Comparison of ENCODE assay signal across 10 cellular contexts in genomic region chr21:42561742-42562141, GRCh38. TPM values are rescaled to one million over a fixed set of nuclear protein-coding genes. Genes with fewer than 3 reads are reported as not detected.
DNase-seq lines count a peak whose midpoint lies in the region; ATAC-seq and TF ChIP-seq lines count a peak whose summit lies in the region.
"Had no signal": no experiment of that assay in that cellular context is flagged by ENCODE, and none has a peak within 500 bp of the region (broad histone marks: within the 10 kb centered on the region; RNA-seq: fewer than 3 reads in every experiment).

No MANE protein-coding gene starts in this region.

- H3K4me3 ChIP-seq in epithelial cell of esophagus (ENCODE audit: low read length) = no peak overlapping the region

- peaks cover 63% of the 10 kb centered on the region for H3K9me3 Mint-ChIP-seq in HFFc6

- H3K36me3 Mint-ChIP-seq in HFFc6 (ENCODE audit: low read depth) = no peaks in the 10 kb centered on the region

- no peak overlapping the region for H3K27ac ChIP-seq in foreskin keratinocyte
- H3K27ac ChIP-seq: neutrophil had no signal

- intact Hi-C loops in cardiac septum (cut with DNase I) = no loop called here
- intact Hi-C loops in left ventricle myocardium superior (cut with micrococcal nuclease) = no loop called here

- no peak overlapping the region for H3K27ac Mint-ChIP-seq in HFFc6

- no peak overlapping the region for H3K4me3 Mint-ChIP-seq in HFFc6

- ATAC-seq in left ventricle myocardium superior (no peak), GM18520 (IDR thresholded peaks at IDR 0.05; ENCODE audit: unreplicated experiment) (no peak), foreskin keratinocyte (no peak)

- no peaks in the 10 kb centered on the region for H3K27me3 ChIP-seq in foreskin keratinocyte
- H3K27me3 ChIP-seq: neutrophil had no signal

- H3K27me3 Mint-ChIP-seq in HFFc6 (ENCODE audit: insufficient read depth) = peaks cover 2% of the 10 kb centered on the region

- no peaks in the 10 kb centered on the region for H3K4me1 ChIP-seq in foreskin keratinocyte

- TF ChIP-seq CTCF in epithelial cell of esophagus (IDR thresholded peaks at IDR 0.05; ENCODE audit: insufficient read depth, low read depth, low read length, missing control alignments) (peak; percentile 7), HFFc6 (IDR thresholded peaks at IDR 0.05) (no peak), foreskin keratinocyte (conservative IDR thresholded peaks at IDR 0.05) (no peak)

- DNase-seq in cardiac septum (ENCODE audit: low spot score) = peak; percentile 35
- DNase-seq in left ventricle myocardium superior = no peak
- peak; percentile 87 for DNase-seq in NCI-H1092 (lab: John Stamatoyannopoulos, UW)
- DNase-seq in epithelial cell of esophagus (ENCODE audit: low read depth) = peak; percentile 17
- DNase-seq in HFFc6 = no peak
- DNase-seq in foreskin keratinocyte = no peak
- no peak for DNase-seq in retina
- DNase-seq: Karpas-422 had no signal

- H3K4me1 Mint-ChIP-seq in HFFc6 (ENCODE audit: low read depth) = no peaks in the 10 kb centered on the region

RNA-seq across cellular contexts. Expression of gene SLC37A1, which starts 48.1 kb away (rescaled TPM):
- 6.7 TPM for total RNA-seq in cardiac septum
- 4.0 TPM for total RNA-seq in left ventricle myocardium superior
- not detected for total RNA-seq in HFFc6 (2021; fragmentation: NEBNext Ultra II Directional; extraction: Animal tissue kit (Norgen Biotek cat#: 25700))
- 5.4 and 7.5 TPM in 2 replicates for total RNA-seq in foreskin keratinocyte
- 3.2 and 3.5 TPM in 2 replicates for polyA plus RNA-seq in foreskin keratinocyte

Comparison
In these comparisons a context has a peak if more than half of its experiments do, and no peak if none do; other contexts are left out.
1. DNase-seq: peak in cardiac septum (single experiment), NCI-H1092 (single experiment) and epithelial cell of esophagus (single experiment); none in left ventricle myocardium superior (single experiment), HFFc6 (single experiment), foreskin keratinocyte (0 of 2) and retina (single experiment).